ENCODE assay signal across 8 cellular contexts in genomic region chr10:101889256-101890210, GRCh38. TPM values are rescaled to one million over a fixed set of nuclear protein-coding genes. Genes with fewer than 3 reads are reported as not detected.
DNase-seq lines count a peak whose midpoint lies in the region; ATAC-seq and TF ChIP-seq lines count a peak whose summit lies in the region.

No MANE protein-coding gene starts in this region.

- in situ Hi-C loops in transverse colon (cut with MboI; ENCODE audit: low pct_ligation_motif_present in 1 of 4, low pct_unique_long_range_greater_than_20kb in 1 of 4, low sequenced_read_pairs in 3 of 4): no loop called here

- peaks cover 6% of the 10 kb centered on the region for H3K79me2 ChIP-seq in parathyroid adenoma

- peak overlapping the region; percentile 18 to 76 (median 52) for H3K4me3 Mint-ChIP-seq in IgD-negative memory B cell

- H3K9me3 ChIP-seq in RWPE2 (ENCODE audit: severe bottlenecking) (no peaks in the 10 kb centered on the region), parathyroid adenoma (ENCODE audit: control insufficient read depth, low read length) (no peaks in the 10 kb centered on the region), transverse colon (no peaks in the 10 kb centered on the region)

- H3K4me1 Mint-ChIP-seq in IgD-negative memory B cell: peaks cover 21 to 42% (median 31%) of the 10 kb centered on the region in 3 donors

- no peaks in the 10 kb centered on the region for H3K27me3 ChIP-seq in RWPE2 (ENCODE audit: insufficient read depth, poor library complexity, severe bottlenecking)
- H3K27me3 ChIP-seq in parathyroid adenoma (ENCODE audit: control insufficient read depth, insufficient read depth, low read length): no peaks in the 10 kb centered on the region
- H3K27me3 ChIP-seq in transverse colon: no peaks in the 10 kb centered on the region

- intact Hi-C loops in transverse colon (cut with DNase I; ENCODE audit: low total_unique reads): loop anchor here (10.0 kb wide), 1 partner anchor 115 kb away; no protein-coding TSS in a partner anchor

- ATAC-seq in RWPE2 (ENCODE audit: low read depth): peak; percentile 73

- peak overlapping the region in 2 of 3 donors; percentile 30 to 84 for H3K27ac Mint-ChIP-seq in IgD-negative memory B cell

- H3K4me1 ChIP-seq in RWPE2 (ENCODE audit: insufficient read depth, poor library complexity, severe bottlenecking): no peaks in the 10 kb centered on the region
- H3K4me1 ChIP-seq in parathyroid adenoma: peaks cover 5% of the 10 kb centered on the region
- H3K4me1 ChIP-seq in transverse colon: no peaks in the 10 kb centered on the region

- TF ChIP-seq POLR2A in transverse colon (IDR thresholded peaks at IDR 0.05): no peak

- TF ChIP-seq EP300 in transverse colon (IDR thresholded peaks at IDR 0.05; ENCODE audit: low read depth): no peak

- H3K36me3 ChIP-seq in RWPE2 (ENCODE audit: low read depth) (peaks cover 7% of the 10 kb centered on the region; the same call in 1 of the 2 replicates), parathyroid adenoma (ENCODE audit: control insufficient read depth, insufficient read depth, low read length) (no peaks in the 10 kb centered on the region), transverse colon (no peaks in the 10 kb centered on the region)

- 50 to 70% methylated on average over 4 to 5 of the region's 5 CpGs for WGBS in transverse colon (ENCODE audit: low coverage in 1 of 2), 2 donors

- peaks cover 3% of the 10 kb centered on the region for H3K36me3 Mint-ChIP-seq in IgD-negative memory B cell

- H3K27me3 Mint-ChIP-seq in IgD-negative memory B cell: no peaks in the 10 kb centered on the region

- no peak overlapping the region for H3K27ac ChIP-seq in RWPE2 (ENCODE audit: poor library complexity, severe bottlenecking)
- H3K27ac ChIP-seq in parathyroid adenoma: no peak overlapping the region
- H3K27ac ChIP-seq in transverse colon: no peak overlapping the region

- DNase-seq in NCI-H526 (lab: John Stamatoyannopoulos, UW) (peak; percentile 23 to 67), NCI-H526 treated with DMSO at 0.1 percent for 48 hours (lab: John Stamatoyannopoulos, UW) (no peak), RWPE2 (ENCODE audit: low spot score) (no peak), foreskin melanocyte (peak; percentile 71), transverse colon (peak; percentile 73)
- peak; percentile 41 for DNase-seq in activated T-helper 9 cell treated with anti-CD3 and anti-CD28 coated beads, Interleukin-2, amount 50 U/mL, for 16 hours (ENCODE audit: low read depth)

- peak; percentile 85 for TF ChIP-seq CTCF in RWPE2 (IDR thresholded peaks at IDR 0.05; ENCODE audit: poor library complexity, severe bottlenecking)
- TF ChIP-seq CTCF in parathyroid adenoma (IDR thresholded peaks at IDR 0.05): peak; percentile 79
- peak; percentile 62 to 81 (median 66) for TF ChIP-seq CTCF in transverse colon (IDR thresholded peaks at IDR 0.05)

- no peak overlapping the region for H3K4me2 ChIP-seq in parathyroid adenoma (ENCODE audit: low read length)

- H2AFZ ChIP-seq in parathyroid adenoma: no peak overlapping the region

- no peak overlapping the region for H3K9ac ChIP-seq in parathyroid adenoma

- no peak overlapping the region for H3K4me3 ChIP-seq in RWPE2 (ENCODE audit: severe bottlenecking)
- no peak overlapping the region for H3K4me3 ChIP-seq in parathyroid adenoma (ENCODE audit: low read depth, low read length)
- no peak overlapping the region for H3K4me3 ChIP-seq in transverse colon

- no peaks in the 10 kb centered on the region for H3K9me3 Mint-ChIP-seq in IgD-negative memory B cell

RNA-seq across cellular contexts. Expression of gene KCNIP2, which starts 45.9 kb away (rescaled TPM):
- 14.5 TPM for polyA plus RNA-seq in IgD-negative memory B cell
- 1 to 10 TPM; 1.1 to 5.2 (median 2.2) TPM for total RNA-seq in transverse colon

Comparison
In these comparisons a context has a peak if more than half of its experiments do, and no peak if none do; other contexts are left out.
1. DNase-seq: peak in NCI-H526 (2 of 2), activated T-helper 9 cell treated with anti-CD3 and anti-CD28 coated beads, Interleukin-2, amount 50 U/mL, for 16 hours (single experiment), foreskin melanocyte (single experiment) and transverse colon (single experiment); none in NCI-H526 treated with DMSO at 0.1 percent for 48 hours (single experiment) and RWPE2 (single experiment).
2. Peak in every context shown above with its lines, with median percentiles within 50 percentile points of each other: CTCF ChIP-seq.